Comparison of ENCODE assay signal across 8 cellular contexts in the genomic region with DNA sequence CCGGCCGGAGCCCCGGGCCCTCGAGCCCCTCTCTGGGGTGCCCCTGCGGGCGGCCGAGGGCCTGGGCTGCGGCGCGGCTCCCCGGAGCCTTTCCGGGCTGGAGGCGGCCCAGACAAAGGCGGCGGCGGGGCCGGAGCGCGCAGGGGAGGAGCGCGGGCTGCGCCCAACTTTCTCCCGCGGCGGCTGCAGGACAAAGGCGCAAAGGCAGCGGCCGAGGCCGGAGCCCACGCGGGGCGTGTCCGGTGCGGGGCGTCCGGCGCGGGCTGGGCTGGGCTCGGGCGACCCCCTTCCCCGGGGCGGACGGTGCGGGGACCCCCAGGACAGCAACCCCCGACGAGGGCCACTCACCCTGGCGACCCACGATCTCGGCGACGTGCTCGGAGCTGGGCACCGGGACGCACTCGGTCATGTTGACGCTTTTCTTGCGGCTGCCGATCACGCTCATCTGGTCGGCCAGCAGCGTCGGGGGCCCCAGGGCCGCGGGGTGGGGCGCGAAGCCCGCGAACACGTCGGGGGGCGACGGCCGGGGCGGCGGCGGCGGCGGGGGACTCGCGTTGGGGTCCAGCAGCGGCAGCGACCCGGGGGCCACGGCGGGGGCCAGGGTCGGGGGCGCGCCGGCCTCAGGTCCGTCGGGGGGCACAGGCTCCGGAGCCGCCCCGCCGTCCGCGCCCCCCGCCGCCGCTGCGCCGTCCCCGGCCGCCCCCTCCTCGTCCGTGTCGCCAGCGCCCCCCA. TPM values are rescaled to one million over a fixed set of nuclear protein-coding genes. Genes with fewer than 3 reads are reported as not detected.
A peak's percentile ranks its signal among the peaks of the same experiment; 100 is the strongest.
DNase-seq lines count a peak whose midpoint lies in the region; ATAC-seq and TF ChIP-seq lines count a peak whose summit lies in the region.

No MANE protein-coding gene starts in this region.

- H3K4me1 ChIP-seq in HUES64 (ENCODE audit: insufficient read depth, low read length) (0 out of 2 replicates have a peak, but pooled peaks cover 4% of the 10 kb centered on the region), lung (ENCODE audit: control insufficient read depth in 2 of 2, insufficient read depth in 2 of 2, low read length in 2 of 2) (peaks cover 0 to 12% of the 10 kb centered on the region in 2 donors)

- H3K36me3 ChIP-seq in HUES64 (ENCODE audit: insufficient read depth, low read length) (peaks cover 20% of the 10 kb centered on the region), lung (ENCODE audit: control insufficient read depth in 2 of 2, insufficient read depth in 2 of 2, low read length in 2 of 2) (peaks cover 0 to 2% of the 10 kb centered on the region in 2 donors)

- DNase-seq in AG04450 (ENCODE audit: low read depth, low spot score) (no peak), choroid plexus epithelial cell (ENCODE audit: low read depth) (no peak), lung (ENCODE audit: low spot score) (no peak), SKM-1 treated with dmso at 0.1 percent for 144 hours (lab: John Stamatoyannopoulos, UW; ENCODE audit: unreplicated experiment) (no peak), KG1 (lab: John Stamatoyannopoulos, UW) (no peak), NCI-H774 (lab: John Stamatoyannopoulos, UW) (no peak)

- H3K27ac ChIP-seq in AG04450 (ENCODE audit: low read depth, low read length): peak overlapping the region; percentile 98
- H3K27ac ChIP-seq in HUES64 (ENCODE audit: low read depth, low read length): peak overlapping the region; percentile 93
- peak overlapping the region; percentile 73 to 90 for H3K27ac ChIP-seq in lung (ENCODE audit: low read depth in 1 of 2, low read length in 1 of 2)

- ATAC-seq in lung (ENCODE audit: insufficient read depth, low FRiP score) (peak; percentile 13), HG02759 (IDR thresholded peaks at IDR 0.05; ENCODE audit: unreplicated experiment) (no peak)

- TF ChIP-seq CTCF in AG04450 (IDR thresholded peaks at IDR 0.05; ENCODE audit: low read depth, low read length) (no peak), choroid plexus epithelial cell (conservative IDR thresholded peaks at IDR 0.05; ENCODE audit: low read depth, low read length) (no peak), lung (IDR thresholded peaks at IDR 0.05; ENCODE audit: control extremely low read depth, extremely low read depth) (no peak)

- H3K9ac ChIP-seq in HUES64 (ENCODE audit: low read depth, low read length): peak overlapping the region; percentile 97

- H3K27me3 ChIP-seq in AG04450 (ENCODE audit: control insufficient read depth, insufficient read depth, low read length): peaks cover 4% of the 10 kb centered on the region
- peaks cover 18% of the 10 kb centered on the region for H3K27me3 ChIP-seq in HUES64 (ENCODE audit: insufficient read depth, low read length)
- no peaks in the 10 kb centered on the region for H3K27me3 ChIP-seq in lung (ENCODE audit: control insufficient read depth, insufficient read depth)

- H3K4me3 ChIP-seq in AG04450 (ENCODE audit: low read depth, low read length) (peak overlapping the region; percentile 79), HUES64 (ENCODE audit: low read length) (peak overlapping the region; percentile 89), choroid plexus epithelial cell (ENCODE audit: low read depth, low read length) (peak overlapping the region; percentile 75), lung (peak overlapping the region; percentile 75)

- POLR2A ChIA-PET in AG04450 (lab: Yijun Ruan, JAX): interaction anchor here (1.0 to 1.1 kb wide), 2 partner anchors 24 to 26 kb away, joined by 3 to 5 read pairs; a partner anchor contains a TSS

- CTCF ChIA-PET in AG04450 (lab: Charles Lee): interaction anchor here (0.9 kb wide), 1 partner anchor 21 kb away, joined by 4 read pairs; no protein-coding TSS in a partner anchor

- WGBS in HUES64: under 1% methylated on average over 108 of the region's 108 CpGs
- 2% methylated on average over 22 to 108 of the region's 108 CpGs for WGBS in lung, 2 donors

- H3K9me3 ChIP-seq in AG04450 (ENCODE audit: control insufficient read depth, insufficient read depth, low read length): peaks cover 2% of the 10 kb centered on the region; the same call in 1 of the 2 replicates
- no peaks in the 10 kb centered on the region for H3K9me3 ChIP-seq in HUES64 (ENCODE audit: insufficient read depth, low read depth, low read length)
- H3K9me3 ChIP-seq in lung (ENCODE audit: control insufficient read depth in 2 of 2, insufficient read depth in 1 of 2, low read length in 1 of 2): no peaks in the 10 kb centered on the region

RNA-seq across cellular contexts. Expression of a gene that starts 0.8 kb away (rescaled TPM):
- polyA plus RNA-seq in AG04450 (2011; rRNA removed) (5.4 and 6.2 TPM in 2 replicates), lung (1 to 10 TPM; 4.8 to 8.6 TPM)
- 10.9 and 11.6 TPM in 2 replicates for polyA minus RNA-seq in AG04450 (2011; rRNA and poly(A)+ RNA removed)
- 36.9 TPM for polyA plus RNA-seq in HUES64 (2013, experiment 1 of 2)
- 41.0 TPM for polyA plus RNA-seq in HUES64 (2013, experiment 2 of 2)
- total RNA-seq in lung: 10 to 100 TPM; 31.0 to 33.9 TPM

RNA-seq across cellular contexts. Expression of a gene that starts 25.4 kb away (rescaled TPM):
- polyA plus RNA-seq in AG04450 (2011; rRNA removed) (21.9 and 35.4 TPM in 2 replicates), lung (100 to 1,000 TPM in 1 of 2 donors, 10 to 100 TPM in 1; 74.8 to 129 TPM)
- polyA minus RNA-seq in AG04450 (2011; rRNA and poly(A)+ RNA removed): 17.3 and 21.2 TPM in 2 replicates
- polyA plus RNA-seq in HUES64 (2013, experiment 1 of 2): 56.1 TPM
- polyA plus RNA-seq in HUES64 (2013, experiment 2 of 2): 49.9 TPM
- total RNA-seq in lung: 100 to 1,000 TPM in 1 of 2 donors, 10 to 100 TPM in 1; 48.1 to 102 TPM

RNA-seq across cellular contexts. Expression of a gene that starts 38.0 kb away (rescaled TPM):
- 153 and 166 TPM in 2 replicates for polyA plus RNA-seq in AG04450 (2011; rRNA removed)
- polyA minus RNA-seq in AG04450 (2011; rRNA and poly(A)+ RNA removed): 25.5 and 26.5 TPM in 2 replicates
- polyA plus RNA-seq in HUES64 (2013, experiment 1 of 2): 132 TPM
- 139 TPM for polyA plus RNA-seq in HUES64 (2013, experiment 2 of 2)
- 100 to 1,000 TPM in 1 of 2 donors, 10 to 100 TPM in 1; 35.4 to 225 TPM for total RNA-seq in lung
- 100 to 1,000 TPM; 122 to 131 TPM for polyA plus RNA-seq in lung

RNA-seq across cellular contexts. Expression of a gene that starts 43.4 kb away (rescaled TPM):
- polyA plus RNA-seq in AG04450 (2011; rRNA removed) (not detected in 2 replicates), lung (under 1 TPM in 1 of 2 donors, not detected in 1; 0.09 TPM)
- not detected in 2 replicates for polyA minus RNA-seq in AG04450 (2011; rRNA and poly(A)+ RNA removed)
- 0.10 TPM for polyA plus RNA-seq in HUES64 (2013, experiment 1 of 2)
- not detected for polyA plus RNA-seq in HUES64 (2013, experiment 2 of 2)
- total RNA-seq in lung: not detected

RNA-seq across cellular contexts. Expression of a gene that starts 54.5 kb away (rescaled TPM):
- polyA plus RNA-seq in AG04450 (2011; rRNA removed): 5.6 and 7.5 TPM in 2 replicates
- polyA minus RNA-seq in AG04450 (2011; rRNA and poly(A)+ RNA removed): 3.3 and 5.7 TPM in 2 replicates
- 0.25 TPM for polyA plus RNA-seq in HUES64 (2013, experiment 1 of 2)
- polyA plus RNA-seq in HUES64 (2013, experiment 2 of 2): 0.13 TPM
- total RNA-seq in lung: 1 to 10 TPM in 1 of 2 donors, under 1 TPM in 1; 0.97 to 2.8 TPM
- 1 to 10 TPM; 1.4 to 1.5 TPM for polyA plus RNA-seq in lung
